Comparison of ENCODE assay signal across 23 cellular contexts in the genomic region with DNA sequence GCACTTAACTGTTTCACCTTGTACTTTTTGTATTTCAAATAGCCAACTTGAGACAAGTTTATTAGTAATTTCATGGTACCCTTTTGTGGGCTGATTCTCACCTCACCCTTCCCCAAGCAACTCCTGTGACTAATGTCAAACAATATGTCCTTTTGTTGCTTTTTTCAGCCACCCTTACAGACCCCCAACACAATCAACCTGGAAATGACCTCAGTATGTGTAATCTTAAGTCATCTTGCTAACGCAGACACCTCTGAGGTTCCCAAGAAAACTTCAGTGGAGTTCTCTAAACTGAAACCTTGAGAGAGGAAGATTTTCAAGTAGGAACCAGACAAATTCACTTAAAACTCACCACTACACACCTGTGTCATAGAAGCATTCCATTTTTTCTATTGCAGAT.
"Had no signal": no experiment of that assay in that cellular context is flagged by ENCODE, and none has a peak within 500 bp of the region (broad histone marks: within the 10 kb centered on the region; RNA-seq: fewer than 3 reads in every experiment).

No MANE protein-coding gene starts in this region.

- H3K9ac ChIP-seq: neural progenitor cell had no signal

- H3K27me3 ChIP-seq: neural progenitor cell, tibial artery had no signal

- H2AFZ ChIP-seq: neural progenitor cell had no signal

- H3K4me2 ChIP-seq: neural progenitor cell had no signal

- H3K27ac ChIP-seq: coronary artery, left ventricle myocardium inferior, neural progenitor cell, prostate gland, tibial artery had no signal

- ATAC-seq: activated naive CD8-positive, alpha-beta T cell treated with anti-CD3 and anti-CD28 coated beads, Interleukin-2, amount 50 U/mL, for 24 hours; mucosa of descending colon; right cardiac atrium had no signal

- H3K4me1 ChIP-seq: left ventricle myocardium inferior, neural progenitor cell, prostate gland, tibial artery had no signal

- H3K9me3 ChIP-seq: left ventricle myocardium inferior, mucosa of descending colon, prostate gland had no signal

- DNase-seq: activated CD4-positive, CD25-positive, alpha-beta regulatory T cell treated with anti-CD3 and anti-CD28 coated beads, Interleukin-2, amount 50 U/mL, for 72 hours; activated CD8-positive, alpha-beta memory T cell treated with anti-CD3 and anti-CD28 coated beads for 24 hours; activated CD8-positive, alpha-beta memory T cell treated with anti-CD3 and anti-CD28 coated beads, Interleukin-2, amount 50 U/mL, for 48 hours; activated effector memory CD4-positive, alpha-beta T cell treated with Interleukin-2 at 50 U/mL for 16 hours; activated naive CD4-positive, alpha-beta T cell treated with anti-CD3 and anti-CD28 coated beads, Interleukin-2, amount 10 ng/mL, durations not matched to agents 7 days and 5 days; activated naive CD8-positive, alpha-beta T cell treated with anti-CD3 and anti-CD28 coated beads, Interleukin-2, amount 50 U/mL, for 24 hours; activated T-cell treated with anti-CD3 and anti-CD28 coated beads, Interleukin-2, amount 50 U/mL, for 48 hours; anterior cingulate cortex; foreskin fibroblast; glutamatergic neuron; hippocampal formation; left ventricle myocardium inferior; mesenchymal stem cell; mucosa of descending colon; naive B cell; right cardiac atrium; stimulated activated CD4-positive, alpha-beta T cell treated with anti-CD3 and anti-CD28 coated beads, Interleukin-2, amount 100 ng/mL, for 24 hours; stimulated activated naive CD4-positive, alpha-beta T cell treated with Interleukin-2 at 50 U/mL for 16 hours; substantia nigra; tibial artery had no signal

- H3K36me3 ChIP-seq: left ventricle myocardium inferior, neural progenitor cell, prostate gland, tibial artery had no signal

- H3K4me3 ChIP-seq: coronary artery, left ventricle myocardium inferior, mucosa of descending colon, neural progenitor cell, prostate gland, tibial artery had no signal
